ENCODE assay signal across 9 cellular contexts in genomic region chr17:57899391-57899790, GRCh38. TPM values are rescaled to one million over a fixed set of nuclear protein-coding genes. Genes with fewer than 3 reads are reported as not detected.
DNase-seq lines count a peak whose midpoint lies in the region; ATAC-seq and TF ChIP-seq lines count a peak whose summit lies in the region.
"Had no signal": no experiment of that assay in that cellular context is flagged by ENCODE, and none has a peak within 500 bp of the region (broad histone marks: within the 10 kb centered on the region; RNA-seq: fewer than 3 reads in every experiment).

No MANE protein-coding gene starts in this region.

- H3K27me3 ChIP-seq in left ventricle myocardium inferior (ENCODE audit: low read depth) (no peaks in the 10 kb centered on the region), smooth muscle cell (ENCODE audit: low read depth) (no peaks in the 10 kb centered on the region), testis (no peaks in the 10 kb centered on the region)

- no peaks in the 10 kb centered on the region; the same call in 1 of the 2 replicates for H3K27me3 Mint-ChIP-seq in HFFc6 (ENCODE audit: insufficient read depth)

- H3K9ac ChIP-seq in smooth muscle cell (ENCODE audit: low read depth), result no peak overlapping the region

- peaks cover 6% of the 10 kb centered on the region for H3K79me2 ChIP-seq in smooth muscle cell (ENCODE audit: low read depth)

- DNase-seq in HFFc6 (no peak), left ventricle myocardium inferior (no peak), smooth muscle cell (lab: John Stamatoyannopoulos, UW; ENCODE audit: unreplicated experiment) (no peak), testis (no peak), iPS-NIHi7 (ENCODE audit: extremely low spot score) (no peak)

- H3K4me1 ChIP-seq in left ventricle myocardium inferior (peaks cover 100% of the 10 kb centered on the region), smooth muscle cell (ENCODE audit: low read depth) (peaks cover 43% of the 10 kb centered on the region), testis (peaks cover 41% of the 10 kb centered on the region)

- H4K20me1 ChIP-seq in smooth muscle cell (ENCODE audit: low read depth), result peaks cover 4% of the 10 kb centered on the region

- H3K9me3 Mint-ChIP-seq in HFFc6, result no peaks in the 10 kb centered on the region

- TF ChIP-seq CTCF in HFFc6 (IDR thresholded peaks at IDR 0.05) (no peak), VCaP (conservative IDR thresholded peaks at IDR 0.05) (no peak), left ventricle myocardium inferior (IDR thresholded peaks at IDR 0.05; ENCODE audit: borderline replicate concordance) (no peak), smooth muscle cell (IDR thresholded peaks at IDR 0.05; ENCODE audit: borderline replicate concordance, insufficient read depth, poor library complexity, severe bottlenecking) (no peak), testis (IDR thresholded peaks at IDR 0.05) (no peak)

- peak overlapping the region; percentile 87 for H3K27ac ChIP-seq in VCaP
- H3K27ac ChIP-seq in left ventricle myocardium inferior (replicated peaks), result peak overlapping the region; percentile 99
- peak overlapping the region; percentile 81 for H3K27ac ChIP-seq in smooth muscle cell (ENCODE audit: low read depth)
- H3K27ac ChIP-seq in testis, result peak overlapping the region in 1 of 2 donors; percentile 71

- no peaks in the 10 kb centered on the region for H3F3A ChIP-seq in smooth muscle cell (ENCODE audit: low read depth)

- WGBS in smooth muscle cell (ENCODE audit: low lambda C conversion rate), result 64% methylated on average over 8 of the region's 8 CpGs
- 46 to 60% methylated on average over 5 to 8 of the region's 8 CpGs for WGBS in testis, 2 donors

- peak overlapping the region; percentile 10; the same call in 1 of the 2 replicates for H3K4me3 Mint-ChIP-seq in HFFc6

- ATAC-seq in GM21717 (IDR thresholded peaks at IDR 0.05; ENCODE audit: unreplicated experiment) (no peak), HG03432 (IDR thresholded peaks at IDR 0.05; ENCODE audit: unreplicated experiment) (no peak)
- ATAC-seq: K562 had no signal

- H3K36me3 Mint-ChIP-seq in HFFc6 (ENCODE audit: low read depth), result no peaks in the 10 kb centered on the region

- no peak overlapping the region for H2AFZ ChIP-seq in smooth muscle cell (ENCODE audit: low read depth)

- peak overlapping the region; percentile 11 for H3K4me3 ChIP-seq in left ventricle myocardium inferior
- H3K4me3 ChIP-seq in smooth muscle cell, result no peak overlapping the region
- H3K4me3 ChIP-seq in testis, result no peak overlapping the region
- H3K4me3 ChIP-seq: K562 had no signal

- H3K4me1 Mint-ChIP-seq in HFFc6 (ENCODE audit: low read depth), result peaks cover 59% of the 10 kb centered on the region

- peak overlapping the region; percentile 39 for H3K4me2 ChIP-seq in smooth muscle cell

- peak overlapping the region; percentile 71 for H3K27ac Mint-ChIP-seq in HFFc6

- H3K9me3 ChIP-seq in left ventricle myocardium inferior (replicated peaks), result no peaks in the 10 kb centered on the region
- no peaks in the 10 kb centered on the region for H3K9me3 ChIP-seq in smooth muscle cell (replicated peaks; ENCODE audit: low read depth)
- no peaks in the 10 kb centered on the region for H3K9me3 ChIP-seq in testis

- H3K36me3 ChIP-seq in left ventricle myocardium inferior (no peaks in the 10 kb centered on the region), smooth muscle cell (ENCODE audit: low read depth) (no peaks in the 10 kb centered on the region), testis (ENCODE audit: low read depth, missing control alignments) (no peaks in the 10 kb centered on the region)

- TF ChIP-seq POLR2A in testis (IDR thresholded peaks at IDR 0.05), result no peak

- intact Hi-C loops in left ventricle myocardium inferior (cut with micrococcal nuclease), result no loop called here
- intact Hi-C loops in testis (cut with DNase I; ENCODE audit: low total_unique reads), result loop anchor here (10.0 kb wide), 1 partner anchor 55 kb away; the partner anchor contains the start of gene CUEDC1

RNA-seq across cellular contexts. Expression of gene MRPS23, which starts 49.5 kb away (rescaled TPM):
- 10 to 100 TPM; 47.0 to 62.5 (median 56.4) TPM for total RNA-seq in HFFc6 (2021; fragmentation: NEBNext Ultra II Directional; extraction: Animal tissue kit (Norgen Biotek cat#: 25700))
- total RNA-seq in left ventricle myocardium inferior (89.4 TPM), smooth muscle cell (32.3 and 33.1 TPM in 2 replicates), testis (10 to 100 TPM; 14.1 to 25.1 TPM)
- polyA plus RNA-seq in smooth muscle cell (48.4 and 51.1 TPM in 2 replicates), testis (ENCODE audit: insufficient read depth, low read depth, low replicate concordance) (57.4 TPM)

RNA-seq across cellular contexts. Expression of gene CUEDC1, which starts 55.8 kb away (rescaled TPM):
- 10 to 100 TPM; 34.0 to 41.0 (median 34.9) TPM for total RNA-seq in HFFc6 (2021; fragmentation: NEBNext Ultra II Directional; extraction: Animal tissue kit (Norgen Biotek cat#: 25700))
- total RNA-seq in left ventricle myocardium inferior, result 43.2 TPM
- 7.0 and 11.1 TPM in 2 replicates for total RNA-seq in smooth muscle cell
- 10.4 and 11.7 TPM in 2 replicates for polyA plus RNA-seq in smooth muscle cell
- total RNA-seq in testis, result 1 to 10 TPM; 6.5 to 8.6 TPM
- polyA plus RNA-seq in testis (ENCODE audit: insufficient read depth, low read depth, low replicate concordance), result 13.3 TPM
